Comparison of ENCODE assay signal across 8 cellular contexts in genomic region chr20:43583982-43584432, GRCh38. TPM values are rescaled to one million over a fixed set of nuclear protein-coding genes. Genes with fewer than 3 reads are reported as not detected.
A peak's percentile ranks its signal among the peaks of the same experiment; 100 is the strongest.
DNase-seq lines count a peak whose midpoint lies in the region; ATAC-seq and TF ChIP-seq lines count a peak whose summit lies in the region.

No MANE protein-coding gene starts in this region.

- no peak for TF ChIP-seq EP300 in sigmoid colon (IDR thresholded peaks at IDR 0.05)

- no peaks in the 10 kb centered on the region for H3K4me1 ChIP-seq in naive thymus-derived CD4-positive, alpha-beta T cell (ENCODE audit: control insufficient read depth in 2 of 2, insufficient read depth in 2 of 2, low read length in 2 of 2)
- peaks cover 0 to 7% (median 0%) of the 10 kb centered on the region in 4 donors for H3K4me1 ChIP-seq in sigmoid colon

- no peak overlapping the region for H3K27ac Mint-ChIP-seq in naive thymus-derived CD4-positive, alpha-beta T cell
- H3K27ac Mint-ChIP-seq in activated CD4-positive, alpha-beta T cell treated with anti-CD3 and anti-CD28 coated beads, Interleukin-2, amount 10 ng/mL, durations not matched to agents 7 days and 5 days = no peak overlapping the region

- intact Hi-C loops in naive thymus-derived CD4-positive, alpha-beta T cell (cut with micrococcal nuclease) = no loop called here
- intact Hi-C loops in sigmoid colon (cut with DNase I) = no loop called here

- H3K9me3 Mint-ChIP-seq in naive thymus-derived CD4-positive, alpha-beta T cell = no peaks in the 10 kb centered on the region
- H3K9me3 Mint-ChIP-seq in activated CD4-positive, alpha-beta T cell treated with anti-CD3 and anti-CD28 coated beads, Interleukin-2, amount 10 ng/mL, durations not matched to agents 7 days and 5 days = no peaks in the 10 kb centered on the region

- peaks cover 0 to 1% (median 0%) of the 10 kb centered on the region in 7 donors for H3K4me1 Mint-ChIP-seq in naive thymus-derived CD4-positive, alpha-beta T cell
- H3K4me1 Mint-ChIP-seq in activated CD4-positive, alpha-beta T cell treated with anti-CD3 and anti-CD28 coated beads, Interleukin-2, amount 10 ng/mL, durations not matched to agents 7 days and 5 days = peaks cover 3% of the 10 kb centered on the region

- H3K4me3 ChIP-seq in NB4 (ENCODE audit: low read depth, low read length) (no peak overlapping the region), coronary artery (no peak overlapping the region), sigmoid colon (no peak overlapping the region)
- H3K4me3 ChIP-seq in naive thymus-derived CD4-positive, alpha-beta T cell (ENCODE audit: low read length) = no peak overlapping the region

- 63 to 64% methylated on average over 2 of the region's 2 CpGs for WGBS in sigmoid colon, 2 donors

- peak; percentile 36 for ATAC-seq in naive thymus-derived CD4-positive, alpha-beta T cell
- ATAC-seq in GM18519 (IDR thresholded peaks at IDR 0.05; ENCODE audit: low FRiP score, unreplicated experiment) = no peak

- H3K36me3 Mint-ChIP-seq in naive thymus-derived CD4-positive, alpha-beta T cell = peaks cover 0 to 4% (median 0%) of the 10 kb centered on the region in 5 donors
- no peaks in the 10 kb centered on the region for H3K36me3 Mint-ChIP-seq in activated CD4-positive, alpha-beta T cell treated with anti-CD3 and anti-CD28 coated beads, Interleukin-2, amount 10 ng/mL, durations not matched to agents 7 days and 5 days (ENCODE audit: low read depth)

- DNase-seq in CD1c-positive myeloid dendritic cell (ENCODE audit: extremely low spot score) = peak; percentile 5
- DNase-seq in NB4 (ENCODE audit: low read depth) = peak; percentile 99
- peak; percentile 91 for DNase-seq in coronary artery (ENCODE audit: low spot score)
- no peak for DNase-seq in naive thymus-derived CD4-positive, alpha-beta T cell
- no peak for DNase-seq in activated CD4-positive, alpha-beta T cell treated with anti-CD3 and anti-CD28 coated beads, Interleukin-2, amount 10 ng/mL, durations not matched to agents 7 days and 5 days
- DNase-seq in sigmoid colon = no peak
- no peak for DNase-seq in cerebellar nuclear complex (lab: John Stamatoyannopoulos, UW)

- POLR2A ChIA-PET in naive thymus-derived CD4-positive, alpha-beta T cell (lab: Charles Lee) = interaction anchor here (1.6 kb wide), 1 partner anchor 12 kb away, joined by 3 read pairs; no protein-coding TSS in a partner anchor
- POLR2A ChIA-PET in activated CD4-positive, alpha-beta T cell treated with anti-CD3 and anti-CD28 coated beads, Interleukin-2, amount 10 ng/mL, durations not matched to agents 7 days and 5 days (lab: Charles Lee) = interaction anchor here (0.6 kb wide), 1 partner anchor 70 kb away, joined by 4 read pairs; no protein-coding TSS in a partner anchor

- H3K27me3 Mint-ChIP-seq in naive thymus-derived CD4-positive, alpha-beta T cell = peaks cover 0 to 11% (median 0%) of the 10 kb centered on the region in 5 donors
- H3K27me3 Mint-ChIP-seq in activated CD4-positive, alpha-beta T cell treated with anti-CD3 and anti-CD28 coated beads, Interleukin-2, amount 10 ng/mL, durations not matched to agents 7 days and 5 days = no peaks in the 10 kb centered on the region

- no peaks in the 10 kb centered on the region for H3K36me3 ChIP-seq in naive thymus-derived CD4-positive, alpha-beta T cell (ENCODE audit: control insufficient read depth in 2 of 3, insufficient read depth in 3 of 3, low read length in 3 of 3)
- no peaks in the 10 kb centered on the region for H3K36me3 ChIP-seq in sigmoid colon

- CTCF ChIA-PET in naive thymus-derived CD4-positive, alpha-beta T cell (lab: Charles Lee) = no interaction called here
- CTCF ChIA-PET in activated CD4-positive, alpha-beta T cell treated with anti-CD3 and anti-CD28 coated beads, Interleukin-2, amount 10 ng/mL, durations not matched to agents 7 days and 5 days (lab: Charles Lee) = interaction anchor here (0.7 to 0.9 kb wide), 2 partner anchors 14 to 107 kb away, joined by 3 read pairs; no protein-coding TSS in a partner anchor

- H3K4me3 Mint-ChIP-seq in naive thymus-derived CD4-positive, alpha-beta T cell = no peak overlapping the region
- H3K4me3 Mint-ChIP-seq in activated CD4-positive, alpha-beta T cell treated with anti-CD3 and anti-CD28 coated beads, Interleukin-2, amount 10 ng/mL, durations not matched to agents 7 days and 5 days = no peak overlapping the region

- TF ChIP-seq CTCF in NB4 (IDR thresholded peaks at IDR 0.05; ENCODE audit: low read depth, low read length) = no peak
- no peak for TF ChIP-seq CTCF in coronary artery (IDR thresholded peaks at IDR 0.05)
- no peak for TF ChIP-seq CTCF in sigmoid colon (IDR thresholded peaks at IDR 0.05)

- peak overlapping the region; percentile 38 to 75 for H3K27ac ChIP-seq in coronary artery
- no peak overlapping the region for H3K27ac ChIP-seq in naive thymus-derived CD4-positive, alpha-beta T cell (ENCODE audit: low read depth, low read length)
- no peak overlapping the region for H3K27ac ChIP-seq in sigmoid colon

- no peaks in the 10 kb centered on the region for H3K9me3 ChIP-seq in naive thymus-derived CD4-positive, alpha-beta T cell (ENCODE audit: control insufficient read depth in 2 of 3, low read length in 3 of 3)
- H3K9me3 ChIP-seq in sigmoid colon = no peaks in the 10 kb centered on the region

- H3K27me3 ChIP-seq in naive thymus-derived CD4-positive, alpha-beta T cell (ENCODE audit: control insufficient read depth in 2 of 2, insufficient read depth in 2 of 2, low read length in 2 of 2) = no peaks in the 10 kb centered on the region
- H3K27me3 ChIP-seq in sigmoid colon = no peaks in the 10 kb centered on the region

- TF ChIP-seq POLR2A in NB4 (IDR thresholded peaks at IDR 0.05; ENCODE audit: extremely low read depth, insufficient read length) (peak; percentile 32), sigmoid colon (IDR thresholded peaks at IDR 0.05) (no peak)

RNA-seq across cellular contexts. Expression of gene IFT52, which starts 6.7 kb away (rescaled TPM):
- total RNA-seq in naive thymus-derived CD4-positive, alpha-beta T cell = 10 to 100 TPM; 14.8 to 19.7 (median 16.9) TPM
- 10 to 100 TPM; 32.3 to 34.9 TPM for polyA plus RNA-seq in naive thymus-derived CD4-positive, alpha-beta T cell
- 10 to 100 TPM; 14.0 to 15.8 TPM for total RNA-seq in activated CD4-positive, alpha-beta T cell treated with anti-CD3 and anti-CD28 coated beads, Interleukin-2, amount 10 ng/mL, durations not matched to agents 7 days and 5 days
- 10 to 100 TPM; 26.4 to 46.3 (median 29.8) TPM for total RNA-seq in sigmoid colon
- polyA plus RNA-seq in sigmoid colon = 10 to 100 TPM; 15.7 to 32.4 (median 30.7) TPM

RNA-seq across cellular contexts. Expression of gene SGK2, which starts 25.2 kb away (rescaled TPM):
- 1 to 10 TPM in 3 of 5 experiments, under 1 TPM in 2; 0.48 to 2.6 (median 1.9) TPM for total RNA-seq in naive thymus-derived CD4-positive, alpha-beta T cell
- polyA plus RNA-seq in naive thymus-derived CD4-positive, alpha-beta T cell = not detected
- under 1 TPM; 0.37 to 0.40 TPM for total RNA-seq in activated CD4-positive, alpha-beta T cell treated with anti-CD3 and anti-CD28 coated beads, Interleukin-2, amount 10 ng/mL, durations not matched to agents 7 days and 5 days
- total RNA-seq in sigmoid colon = 1 to 10 TPM in 1 of 4 donors, under 1 TPM in 2, not detected in 1; 0.66 to 8.3 (median 0.71) TPM
- polyA plus RNA-seq in sigmoid colon = 100 to 1,000 TPM in 1 of 3 donors, 10 to 100 TPM in 2; 46.2 to 114 (median 49.2) TPM

Comparison
In these comparisons a context has a peak if more than half of its experiments do, and no peak if none do; other contexts are left out.
1. DNase-seq: peak in CD1c-positive myeloid dendritic cell (single experiment), NB4 (single experiment) and coronary artery (single experiment); none in naive thymus-derived CD4-positive, alpha-beta T cell (0 of 9), activated CD4-positive, alpha-beta T cell treated with anti-CD3 and anti-CD28 coated beads, Interleukin-2, amount 10 ng/mL, durations not matched to agents 7 days and 5 days (single experiment), sigmoid colon (single experiment) and cerebellar nuclear complex (0 of 2).
2. H3K27ac ChIP-seq: peak in coronary artery (2 of 2); none in naive thymus-derived CD4-positive, alpha-beta T cell (single experiment) and sigmoid colon (0 of 4).